Comparison of ENCODE assay signal across 13 cellular contexts in genomic region chr3:141387446-141388030, GRCh38. TPM values are rescaled to one million over a fixed set of nuclear protein-coding genes. Genes with fewer than 3 reads are reported as not detected.
A peak's percentile ranks its signal among the peaks of the same experiment; 100 is the strongest.
DNase-seq lines count a peak whose midpoint lies in the region; ATAC-seq, FAIRE-seq and TF ChIP-seq lines count a peak whose summit lies in the region.
"Had no signal": no experiment of that assay in that cellular context is flagged by ENCODE, and none has a peak within 500 bp of the region (broad histone marks: within the 10 kb centered on the region; RNA-seq: fewer than 3 reads in every experiment).

No MANE protein-coding gene starts in this region.

- H4K5ac ChIP-seq in H1 (ENCODE audit: insufficient read length, low read depth, low read length): no peak overlapping the region

- intact Hi-C loops in sigmoid colon (cut with DNase I): no loop called here

- no peaks in the 10 kb centered on the region for H3K79me1 ChIP-seq in H1 (ENCODE audit: low read depth, low read length)

- H2BK5ac ChIP-seq in H1 (ENCODE audit: low read depth, low read length): no peak overlapping the region

- peaks cover 2% of the 10 kb centered on the region for H3K36me3 Mint-ChIP-seq in osteocyte (ENCODE audit: unreplicated experiment)

- H3K9ac ChIP-seq in H1 (replicated peaks in 1 of 4; ENCODE audit: extremely low read depth in 1 of 4, low read depth in 3 of 4, low read length in 3 of 4): no peak overlapping the region

- no peak overlapping the region for H3K56ac ChIP-seq in H1 (replicated peaks; ENCODE audit: insufficient read length, low read depth, low read length)

- no peak overlapping the region for H4K91ac ChIP-seq in H1 (replicated peaks; ENCODE audit: insufficient read length, low read length)

- TF ChIP-seq RAD21 in H1 (IDR thresholded peaks at IDR 0.05 in 1 of 2, conservative IDR thresholded peaks at IDR 0.05 in 1 of 2; ENCODE audit: low read depth in 2 of 2, low read length in 2 of 2): no peak

- no peak overlapping the region for H3K27ac Mint-ChIP-seq in osteocyte (ENCODE audit: unreplicated experiment)

- no peak overlapping the region for H3K4ac ChIP-seq in H1 (replicated peaks; ENCODE audit: insufficient read length, low read depth, low read length)

- POLR2A ChIA-PET in H1 (lab: Charles Lee; ENCODE audit: partially characterized antibody): interaction anchor here (0.8 to 1.1 kb wide), 3 partner anchors 13 to 19 kb away, joined by 3 to 4 read pairs (median 3); partner anchors contain the start of gene ZBTB38

- no peak for ATAC-seq in GM18867 (IDR thresholded peaks at IDR 0.05; ENCODE audit: unreplicated experiment)

- no peaks in the 10 kb centered on the region for H3K27me3 Mint-ChIP-seq in osteocyte (ENCODE audit: unreplicated experiment)

- H3K4me1 ChIP-seq in H1 (replicated peaks in 1 of 4; ENCODE audit: control insufficient read depth in 3 of 4, insufficient read depth in 4 of 4, low read length in 3 of 4): peaks cover 2 to 13% (median 9%) of the 10 kb centered on the region in 4 experiments; a peak in 5 of 7 replicates
- H3K4me1 ChIP-seq in sigmoid colon: peaks cover 0 to 48% (median 11%) of the 10 kb centered on the region in 4 donors

- H4K8ac ChIP-seq in H1 (ENCODE audit: extremely low read depth, insufficient read depth, low read length): no peak overlapping the region

- no peaks in the 10 kb centered on the region for H3K9me3 Mint-ChIP-seq in osteocyte (ENCODE audit: unreplicated experiment)

- H3K9me3 ChIP-seq in H1 (ENCODE audit: insufficient read depth in 2 of 2, low read depth in 1 of 2, low read length in 1 of 2): no peaks in the 10 kb centered on the region
- no peaks in the 10 kb centered on the region for H3K9me3 ChIP-seq in sigmoid colon
- H3K9me3 ChIP-seq: ascending aorta had no signal

- H3K27ac ChIP-seq in H1 (ENCODE audit: low read depth, low read length) (no peak overlapping the region), sigmoid colon (peak overlapping the region in 3 of 4 donors; percentile 28 to 56 (median 35))

- H3K4me3 ChIP-seq in GM12865 (ENCODE audit: low read depth, low read length) (peak overlapping the region; percentile 81), H1 (ENCODE audit: extremely low read depth in 1 of 4, insufficient read depth in 2 of 4, low read depth in 3 of 4, low read length in 4 of 4) (no peak overlapping the region), sigmoid colon (peak overlapping the region in 1 of 4 donors; percentile 24)
- H3K4me3 ChIP-seq: smooth muscle cell had no signal

- H2BK20ac ChIP-seq in H1 (ENCODE audit: low read length): no peak overlapping the region

- H3K4me3 Mint-ChIP-seq in osteocyte (ENCODE audit: unreplicated experiment): no peak overlapping the region

- H3K4me1 Mint-ChIP-seq in osteocyte (ENCODE audit: unreplicated experiment): peaks cover 52% of the 10 kb centered on the region

- H3K4me2 ChIP-seq in H1 (ENCODE audit: insufficient read depth in 1 of 2, low read depth in 2 of 2, low read length in 2 of 2): no peak overlapping the region
- H3K4me2 ChIP-seq: smooth muscle cell had no signal

- H4K20me1 ChIP-seq in H1 (replicated peaks in 1 of 2; ENCODE audit: control insufficient read depth in 1 of 2, insufficient read depth in 2 of 2, low read length in 2 of 2): no peaks in the 10 kb centered on the region

- H2BK15ac ChIP-seq in H1 (ENCODE audit: low read length): no peak overlapping the region

- no peaks in the 10 kb centered on the region for H3K27me3 ChIP-seq in H1 (replicated peaks in 1 of 4; ENCODE audit: control insufficient read depth in 3 of 4, extremely low read depth in 1 of 4, insufficient read depth in 3 of 4, low read length in 3 of 4)
- H3K27me3 ChIP-seq in sigmoid colon: no peaks in the 10 kb centered on the region
- H3K27me3 ChIP-seq: ascending aorta had no signal

- TF ChIP-seq POLR2A in H1 (IDR thresholded peaks at IDR 0.05; ENCODE audit: control extremely low read depth in 1 of 2, low read depth in 2 of 2, low read length in 2 of 2) (no peak), sigmoid colon (IDR thresholded peaks at IDR 0.05) (no peak)

- no peaks in the 10 kb centered on the region; the same call in 1 of the 2 replicates for H3K23me2 ChIP-seq in H1 (ENCODE audit: low read depth, low read length)

- H3K23ac ChIP-seq in H1 (ENCODE audit: insufficient read length): no peak overlapping the region

- CTCF ChIA-PET in H1 (lab: Charles Lee; ENCODE audit: partially characterized antibody): interaction anchor here (0.7 to 5.4 kb wide), 8 partner anchors 9 to 79 kb away, joined by 3 to 31 read pairs (median 4); partner anchors contain the start of gene ZBTB38

- H3K79me2 ChIP-seq in H1 (ENCODE audit: control insufficient read depth in 1 of 2, insufficient read depth in 2 of 2, low read length in 2 of 2): no peaks in the 10 kb centered on the region

- H3K14ac ChIP-seq in H1 (ENCODE audit: insufficient read length): no peak overlapping the region

- H2BK12ac ChIP-seq in H1 (ENCODE audit: low read depth, low read length): no peak overlapping the region

- TF ChIP-seq CTCF in GM12865 (IDR thresholded peaks at IDR 0.05; ENCODE audit: insufficient read depth, low read depth, low read length, missing control alignments) (no peak), H1 (IDR thresholded peaks at IDR 0.05; ENCODE audit: control extremely low read depth in 1 of 3, insufficient read depth in 1 of 3, low read depth in 1 of 3, low read length in 3 of 3) (no peak), sigmoid colon (IDR thresholded peaks at IDR 0.05) (no peak), osteocyte (IDR thresholded peaks at IDR 0.05) (no peak)

- no peak overlapping the region for H3K18ac ChIP-seq in H1 (ENCODE audit: extremely low read depth, low read length)

- TF ChIP-seq EP300 in H1 (IDR thresholded peaks at IDR 0.05; ENCODE audit: borderline replicate concordance in 1 of 2, low read depth in 2 of 2, low read length in 2 of 2): no peak
- TF ChIP-seq EP300 in sigmoid colon (IDR thresholded peaks at IDR 0.05): no peak

- no peaks in the 10 kb centered on the region for H3K36me3 ChIP-seq in H1 (ENCODE audit: control insufficient read depth in 2 of 4, insufficient read depth in 4 of 4, low read length in 3 of 4)
- H3K36me3 ChIP-seq in sigmoid colon: no peaks in the 10 kb centered on the region

- no peak overlapping the region for H2AK5ac ChIP-seq in H1 (ENCODE audit: low read depth, low read length)

- FAIRE-seq in H1 (lab: Jason Lieb, UNC): no peak

- WGBS in H1 (ENCODE audit: extremely low coverage in 1 of 2, insufficient coverage in 1 of 2, insufficient read length in 1 of 2, insufficient replicate concordance in 2 of 2, low coverage in 1 of 2, low lambda C conversion rate in 2 of 2, missing lambda C conversion rate in 1 of 2), 2 experiments: 79% methylated on average over 3 of the region's 3 CpGs; no CpG with 5 or more reads in 1 of the 2 experiments
- WGBS in sigmoid colon, 2 donors: 86 to 93% methylated on average over 3 of the region's 3 CpGs

- DNase-seq in GM12865 (ENCODE audit: low read depth) (peak; percentile 72), NCI-H526 (lab: John Stamatoyannopoulos, UW) (peak; percentile 75 to 84), H1 (ENCODE audit: low read depth in 1 of 2, low spot score in 2 of 2) (no peak), sigmoid colon (no peak), Kasumi-1 (lab: John Stamatoyannopoulos, UW) (no peak), osteocyte (ENCODE audit: extremely low spot score, unreplicated experiment) (no peak)
- DNase-seq: activated CD8-positive, alpha-beta memory T cell treated with anti-CD3 and anti-CD28 coated beads, Interleukin-2, amount 50 U/mL, for 4 hours; DMS53; NCI-H1105; T-helper 9 cell had no signal

- H2BK120ac ChIP-seq in H1 (replicated peaks; ENCODE audit: low read depth, low read length): no peak overlapping the region

- H2AFZ ChIP-seq in H1 (ENCODE audit: low read length): 0 out of 2 replicates have a peak overlapping the region, but pooled peaks have one; percentile 34

TF ChIP-seq in H1, 55 proteins besides CTCF, POLR2A, EP300 and RAD21:
- TF ChIP-seq HDAC6 (IDR thresholded peaks at IDR 0.05; ENCODE audit: low read depth, low read length): no peak
- TF ChIP-seq GABPA (IDR thresholded peaks at IDR 0.05; ENCODE audit: borderline replicate concordance, insufficient read depth, low read length): no peak
- TF ChIP-seq CBX5 (IDR thresholded peaks at IDR 0.05; ENCODE audit: low read depth, low read length): no peak

RNA-seq across cellular contexts. Expression of gene ZBTB38, which starts 19.2 kb away (rescaled TPM):
- total RNA-seq in H1 (2021; fragmentation: NEBNext Ultra II Directional; extraction: Animal tissue kit (Norgen Biotek cat#: 25700)): 9.8 and 10.5 TPM in 2 replicates
- 3.8 and 4.4 TPM in 2 replicates for polyA plus RNA-seq in H1 (2011; rRNA removed)
- polyA plus RNA-seq in H1 (2011; cell fraction: cytosol; rRNA removed): 3.2 TPM
- 6.4 TPM for polyA plus RNA-seq in H1 (2011; cell fraction: nucleus; rRNA removed)
- polyA plus RNA-seq in H1 (2012, experiment 1 of 2): 3.5 to 5.7 TPM (median 4.0 TPM) in 4 replicates
- polyA plus RNA-seq in H1 (2012, experiment 2 of 2): 0.17 TPM
- 7.7 TPM for polyA plus RNA-seq in H1 (2013, experiment 1 of 2)
- polyA plus RNA-seq in H1 (2013, experiment 2 of 2): 7.0 TPM
- polyA minus RNA-seq in H1 (2011; rRNA and poly(A)+ RNA removed): 14.2 and 20.9 TPM in 2 replicates
- 9.7 TPM for polyA minus RNA-seq in H1 (2011; cell fraction: cytosol; rRNA and poly(A)+ RNA removed)
- 25.4 TPM for polyA minus RNA-seq in H1 (2011; cell fraction: nucleus; rRNA and poly(A)+ RNA removed)
- total RNA-seq in sigmoid colon: 100 to 1,000 TPM; 150 to 178 (median 155) TPM
- polyA plus RNA-seq in sigmoid colon: 10 to 100 TPM; 16.8 to 23.1 (median 19.9) TPM
- total RNA-seq in osteocyte: 41.8 and 43.9 TPM in 2 replicates

Comparison
In these comparisons a context has a peak if more than half of its experiments do, and no peak if none do; other contexts are left out.
1. DNase-seq: peak in GM12865 (single experiment) and NCI-H526 (2 of 2); none in H1 (0 of 2), sigmoid colon (single experiment), Kasumi-1 (0 of 2) and osteocyte (single experiment).